ENCODE assay signal across 9 cellular contexts in the genomic region with DNA sequence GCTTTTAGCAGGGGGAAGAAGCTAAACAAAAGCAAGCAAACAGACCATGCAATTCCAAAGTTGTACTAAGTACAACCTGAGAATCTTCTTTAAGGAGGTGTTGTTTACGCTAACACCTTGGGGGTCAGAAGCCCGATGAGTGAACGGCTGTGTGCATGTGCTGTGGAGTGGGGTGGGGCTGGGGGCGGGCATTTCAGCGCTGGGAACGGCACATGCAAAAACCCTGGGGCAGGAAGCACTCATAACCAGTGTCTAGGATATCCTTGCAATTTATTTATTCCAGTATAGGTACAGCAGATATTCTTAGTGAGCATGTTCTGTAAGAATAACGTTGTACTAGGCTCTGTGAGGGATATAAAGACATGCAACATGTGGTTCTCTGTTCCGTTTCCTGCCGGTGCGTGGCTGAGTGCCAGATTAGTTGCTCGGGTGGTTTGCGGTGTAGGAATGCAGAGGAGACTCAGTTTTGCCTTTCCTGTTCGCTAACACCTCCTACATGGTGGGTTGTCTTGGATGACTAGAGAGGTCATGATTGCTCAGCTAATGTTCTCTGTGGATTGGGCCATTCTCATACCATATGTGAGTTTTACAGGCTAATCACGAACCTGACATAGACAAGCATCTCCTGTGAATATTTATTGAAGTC. TPM values are rescaled to one million over a fixed set of nuclear protein-coding genes. Genes with fewer than 3 reads are reported as not detected.
A peak's percentile ranks its signal among the peaks of the same experiment; 100 is the strongest.
DNase-seq lines count a peak whose midpoint lies in the region; ATAC-seq lines count a peak whose summit lies in the region.
"Had no signal": no experiment of that assay in that cellular context is flagged by ENCODE, and none has a peak within 500 bp of the region (broad histone marks: within the 10 kb centered on the region; RNA-seq: fewer than 3 reads in every experiment).

No MANE protein-coding gene starts in this region.

- H3K9me3 Mint-ChIP-seq in immature natural killer cell, result no peaks in the 10 kb centered on the region
- H3K9me3 Mint-ChIP-seq: brain had no signal

- DNase-seq in SIG-M5 (lab: John Stamatoyannopoulos, UW) (peak; percentile 25), activated gamma-delta T cell (lab: John Stamatoyannopoulos, UW) (peak; percentile 33), immature natural killer cell (peak; percentile 95 to 96 (median 96)), SHP77 (lab: John Stamatoyannopoulos, UW) (no peak), SK-N-DZ (ENCODE audit: low spot score) (no peak)
- peak; percentile 78 to 84 for DNase-seq in stimulated activated CD8-positive, alpha-beta memory T cell treated with anti-CD3 and anti-CD28 coated beads, Interleukin-15, amount 100 ng/mL, for 4 hours (ENCODE audit: low read depth in 2 of 2)

- H3K27me3 Mint-ChIP-seq in immature natural killer cell (ENCODE audit: low read depth in 3 of 3), result peaks cover 6 to 16% (median 13%) of the 10 kb centered on the region in 3 donors

- peak overlapping the region; percentile 96 to 99 (median 99) for H3K27ac Mint-ChIP-seq in immature natural killer cell
- H3K27ac Mint-ChIP-seq: brain had no signal

- H3K4me1 Mint-ChIP-seq in immature natural killer cell, result peaks cover 71 to 90% of the 10 kb centered on the region in 2 donors
- H3K4me1 Mint-ChIP-seq: brain had no signal

- ATAC-seq in GM18499 (IDR thresholded peaks at IDR 0.05; ENCODE audit: insufficient read depth, unreplicated experiment) (peak; percentile 71), HG02943 (IDR thresholded peaks at IDR 0.05; ENCODE audit: low read depth, unreplicated experiment) (peak; percentile 81)

- H3K36me3 Mint-ChIP-seq in immature natural killer cell, result peaks cover 53 to 73% (median 57%) of the 10 kb centered on the region in 3 donors
- H3K36me3 Mint-ChIP-seq: brain had no signal

- peak overlapping the region; percentile 96 to 100 (median 98) for H3K4me3 Mint-ChIP-seq in immature natural killer cell
- H3K4me3 Mint-ChIP-seq: brain had no signal

RNA-seq across cellular contexts. Expression of gene FASLG, which starts 3.7 kb away (rescaled TPM):
- polyA plus RNA-seq in immature natural killer cell, result 10 to 100 TPM; 20.7 to 60.6 (median 40.2) TPM
- not detected in 2 replicates for polyA plus RNA-seq in SK-N-DZ (2014; cell fraction: cytosol; rRNA removed)
- polyA plus RNA-seq in SK-N-DZ (2014; cell fraction: nucleus; rRNA removed), result not detected in 2 replicates

Comparison
In these comparisons a context has a peak if more than half of its experiments do, and no peak if none do; other contexts are left out.
1. DNase-seq: peak in SIG-M5 (single experiment), activated gamma-delta T cell (single experiment), immature natural killer cell (3 of 3) and stimulated activated CD8-positive, alpha-beta memory T cell treated with anti-CD3 and anti-CD28 coated beads, Interleukin-15, amount 100 ng/mL, for 4 hours (2 of 2); none in SHP77 (0 of 2) and SK-N-DZ (single experiment).